ENCODE assay signal across 8 cellular contexts in genomic region chr1:168135982-168136708, GRCh38. TPM values are rescaled to one million over a fixed set of nuclear protein-coding genes. Genes with fewer than 3 reads are reported as not detected.
A peak's percentile ranks its signal among the peaks of the same experiment; 100 is the strongest.
DNase-seq lines count a peak whose midpoint lies in the region; ATAC-seq and TF ChIP-seq lines count a peak whose summit lies in the region.

No MANE protein-coding gene starts in this region.

- peaks cover 27% of the 10 kb centered on the region for H3K4me1 Mint-ChIP-seq in activated T-cell treated with anti-CD3 and anti-CD28 coated beads, Interleukin-2, amount 50 U/mL, for 4 hours (ENCODE audit: low read depth)

- H3K27me3 ChIP-seq in DOHH2 (ENCODE audit: control insufficient read depth, low read length) = peaks cover 50% of the 10 kb centered on the region
- H3K27me3 ChIP-seq in prostate gland (replicated peaks; ENCODE audit: insufficient read depth) = no peaks in the 10 kb centered on the region

- H3K27me3 Mint-ChIP-seq in activated T-cell treated with anti-CD3 and anti-CD28 coated beads, Interleukin-2, amount 50 U/mL, for 4 hours (ENCODE audit: low read depth) = peaks cover 44% of the 10 kb centered on the region

- H3F3A ChIP-seq in DOHH2 (ENCODE audit: control insufficient read depth, insufficient read depth) = peaks cover 6% of the 10 kb centered on the region; the same call in 1 of the 2 replicates

- H3K9me2 ChIP-seq in DOHH2 (replicated peaks; ENCODE audit: control insufficient read depth, low read length) = no peaks in the 10 kb centered on the region

- peaks cover 28% of the 10 kb centered on the region for H3K4me1 ChIP-seq in DOHH2 (ENCODE audit: control insufficient read depth, low read length)
- no peaks in the 10 kb centered on the region for H3K4me1 ChIP-seq in prostate gland (replicated peaks)

- H3K27ac ChIP-seq in DOHH2 (ENCODE audit: low read depth, low read length) (no peak overlapping the region), prostate gland (peak overlapping the region; percentile 86 to 87)

- intact Hi-C loops in Right ventricle myocardium superior (cut with DNase I) = no loop called here
- intact Hi-C loops in prostate gland (cut with DNase I) = loop anchor here (5.0 kb wide), 1 partner anchor 44 kb away; no protein-coding TSS in a partner anchor

- H3K9me3 ChIP-seq in DOHH2 (ENCODE audit: control insufficient read depth, insufficient read depth, low read length) (no peaks in the 10 kb centered on the region), prostate gland (no peaks in the 10 kb centered on the region)

- WGBS in prostate gland = 1% methylated on average over 46 of the region's 61 CpGs

- H3K4me3 ChIP-seq in DOHH2 (ENCODE audit: low read length) (peak overlapping the region; percentile 79), prostate gland (peak overlapping the region; percentile 63 to 70)

- H3K9me3 Mint-ChIP-seq in activated T-cell treated with anti-CD3 and anti-CD28 coated beads, Interleukin-2, amount 50 U/mL, for 4 hours = no peaks in the 10 kb centered on the region

- H3K36me3 ChIP-seq in DOHH2 (ENCODE audit: control insufficient read depth, low read length) (no peaks in the 10 kb centered on the region), prostate gland (no peaks in the 10 kb centered on the region)

- no peaks in the 10 kb centered on the region for H3K79me2 ChIP-seq in DOHH2 (ENCODE audit: control insufficient read depth, low read length)

- no peak for TF ChIP-seq POLR2A in prostate gland (IDR thresholded peaks at IDR 0.05)

- DNase-seq in HuH-7.5 (ENCODE audit: low spot score) (peak; percentile 28), Right ventricle myocardium superior (peak; percentile 53), prostate gland (ENCODE audit: low spot score) (no peak), NCI-H2196 (lab: John Stamatoyannopoulos, UW; ENCODE audit: unreplicated experiment) (no peak)
- DNase-seq in activated T-cell treated with anti-CD3 and anti-CD28 coated beads, Interleukin-2, amount 50 U/mL, for 4 hours = no peak

- H3K4me2 ChIP-seq in DOHH2 (ENCODE audit: low read length) = peak overlapping the region; percentile 93

- TF ChIP-seq CTCF in DOHH2 (IDR thresholded peaks at IDR 0.05; ENCODE audit: low read depth, low read length, poor library complexity, severe bottlenecking) (no peak), prostate gland (IDR thresholded peaks at IDR 0.05) (no peak)

- H3K36me3 Mint-ChIP-seq in activated T-cell treated with anti-CD3 and anti-CD28 coated beads, Interleukin-2, amount 50 U/mL, for 4 hours (ENCODE audit: insufficient read depth) = no peaks in the 10 kb centered on the region

- peak; percentile 36 to 55 for ATAC-seq in activated T-cell treated with anti-CD3 and anti-CD28 coated beads, Interleukin-2, amount 50 U/mL, for 4 hours
- ATAC-seq in Right ventricle myocardium superior (ENCODE audit: poor library complexity) (peak; percentile 43), HG02884 (IDR thresholded peaks at IDR 0.05; ENCODE audit: unreplicated experiment) (no peak), HG03095 (IDR thresholded peaks at IDR 0.05; ENCODE audit: unreplicated experiment) (no peak)

- no peaks in the 10 kb centered on the region for H4K20me1 ChIP-seq in DOHH2 (ENCODE audit: control insufficient read depth, insufficient read depth, low read depth, low read length)

- H3K4me3 Mint-ChIP-seq in activated T-cell treated with anti-CD3 and anti-CD28 coated beads, Interleukin-2, amount 50 U/mL, for 4 hours = peak overlapping the region; percentile 79

RNA-seq across cellular contexts. Expression of gene GPR161, which starts 0.6 kb away (rescaled TPM):
- under 1 TPM; 0.16 to 0.27 (median 0.20) TPM for total RNA-seq in activated T-cell treated with anti-CD3 and anti-CD28 coated beads, Interleukin-2, amount 50 U/mL, for 4 hours
- total RNA-seq in Right ventricle myocardium superior (3.1 TPM), prostate gland (10 to 100 TPM in 1 of 2 donors, 1 to 10 TPM in 1; 4.5 to 23.3 TPM)

RNA-seq across cellular contexts. Expression of gene TIPRL, which starts 42.6 kb away (rescaled TPM):
- total RNA-seq in activated T-cell treated with anti-CD3 and anti-CD28 coated beads, Interleukin-2, amount 50 U/mL, for 4 hours = 10 to 100 TPM; 46.3 to 47.9 (median 46.7) TPM
- total RNA-seq in Right ventricle myocardium superior (23.6 TPM), prostate gland (10 to 100 TPM; 14.2 to 29.9 TPM)

Comparison
In these comparisons a context has a peak if more than half of its experiments do, and no peak if none do; other contexts are left out.
1. DNase-seq: peak in HuH-7.5 (single experiment) and Right ventricle myocardium superior (single experiment); none in activated T-cell treated with anti-CD3 and anti-CD28 coated beads, Interleukin-2, amount 50 U/mL, for 4 hours (single experiment), prostate gland (single experiment) and NCI-H2196 (single experiment).
2. ATAC-seq: peak in activated T-cell treated with anti-CD3 and anti-CD28 coated beads, Interleukin-2, amount 50 U/mL, for 4 hours (2 of 2) and Right ventricle myocardium superior (single experiment); none in HG02884 (single experiment) and HG03095 (single experiment).